In the genomic region with DNA sequence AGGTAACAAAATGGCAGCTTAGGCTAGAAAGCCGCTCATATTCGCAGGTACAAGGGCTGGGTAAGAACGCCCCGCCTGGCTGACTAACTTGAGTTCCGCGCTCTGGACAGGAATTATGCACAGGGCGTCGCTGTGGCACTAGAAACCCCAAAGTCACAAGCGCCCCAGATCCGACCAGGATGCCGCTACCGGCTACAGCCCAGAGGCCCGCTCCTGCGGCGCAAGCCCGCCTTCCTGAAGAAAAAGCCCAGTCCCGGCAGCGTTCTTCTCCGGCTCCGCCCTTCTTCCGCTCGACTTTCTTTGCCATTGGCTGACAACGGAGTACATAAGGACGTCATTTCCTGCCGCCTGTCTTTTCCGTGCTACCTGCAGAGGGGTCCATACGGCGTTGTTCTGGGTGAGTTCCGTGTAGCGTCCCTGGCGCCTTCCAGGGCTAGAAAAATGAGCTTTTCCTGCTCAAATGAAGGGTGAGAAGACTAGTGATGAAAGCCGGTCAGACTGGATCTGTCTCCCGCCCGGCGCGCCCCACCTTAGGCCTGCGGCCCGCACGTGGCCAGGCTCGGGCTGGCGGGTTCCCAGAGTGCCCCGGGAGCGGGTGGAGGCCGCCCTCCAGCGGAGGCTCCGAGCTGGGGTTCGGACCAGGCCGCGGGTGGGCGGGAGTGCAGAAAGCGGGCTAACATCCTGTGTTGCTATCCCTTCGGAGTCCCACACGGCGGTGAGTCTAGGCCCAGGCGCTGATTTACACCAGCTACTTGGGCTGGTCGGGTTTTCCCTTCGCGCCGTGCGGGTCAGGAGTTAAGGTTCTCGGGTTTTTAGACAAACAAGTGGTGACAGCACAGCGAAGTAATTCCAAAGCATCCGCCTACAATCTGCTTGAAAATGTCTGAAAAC, we compare ENCODE assay signal across 1 cellular context.
TF ChIP-seq lines count a peak whose summit lies in the region.

TSS of gene RPSA (plus strand) at position 353 of the 891 bp plus-strand sequence. CDS start 934 bp downstream, outside the sequence.

TF ChIP-seq in HepG2, 621 proteins besides CTCF, POLR2A, EP300 and RAD21 (continued from another document and continues in another):
- TF ChIP-seq, protein P1, sequence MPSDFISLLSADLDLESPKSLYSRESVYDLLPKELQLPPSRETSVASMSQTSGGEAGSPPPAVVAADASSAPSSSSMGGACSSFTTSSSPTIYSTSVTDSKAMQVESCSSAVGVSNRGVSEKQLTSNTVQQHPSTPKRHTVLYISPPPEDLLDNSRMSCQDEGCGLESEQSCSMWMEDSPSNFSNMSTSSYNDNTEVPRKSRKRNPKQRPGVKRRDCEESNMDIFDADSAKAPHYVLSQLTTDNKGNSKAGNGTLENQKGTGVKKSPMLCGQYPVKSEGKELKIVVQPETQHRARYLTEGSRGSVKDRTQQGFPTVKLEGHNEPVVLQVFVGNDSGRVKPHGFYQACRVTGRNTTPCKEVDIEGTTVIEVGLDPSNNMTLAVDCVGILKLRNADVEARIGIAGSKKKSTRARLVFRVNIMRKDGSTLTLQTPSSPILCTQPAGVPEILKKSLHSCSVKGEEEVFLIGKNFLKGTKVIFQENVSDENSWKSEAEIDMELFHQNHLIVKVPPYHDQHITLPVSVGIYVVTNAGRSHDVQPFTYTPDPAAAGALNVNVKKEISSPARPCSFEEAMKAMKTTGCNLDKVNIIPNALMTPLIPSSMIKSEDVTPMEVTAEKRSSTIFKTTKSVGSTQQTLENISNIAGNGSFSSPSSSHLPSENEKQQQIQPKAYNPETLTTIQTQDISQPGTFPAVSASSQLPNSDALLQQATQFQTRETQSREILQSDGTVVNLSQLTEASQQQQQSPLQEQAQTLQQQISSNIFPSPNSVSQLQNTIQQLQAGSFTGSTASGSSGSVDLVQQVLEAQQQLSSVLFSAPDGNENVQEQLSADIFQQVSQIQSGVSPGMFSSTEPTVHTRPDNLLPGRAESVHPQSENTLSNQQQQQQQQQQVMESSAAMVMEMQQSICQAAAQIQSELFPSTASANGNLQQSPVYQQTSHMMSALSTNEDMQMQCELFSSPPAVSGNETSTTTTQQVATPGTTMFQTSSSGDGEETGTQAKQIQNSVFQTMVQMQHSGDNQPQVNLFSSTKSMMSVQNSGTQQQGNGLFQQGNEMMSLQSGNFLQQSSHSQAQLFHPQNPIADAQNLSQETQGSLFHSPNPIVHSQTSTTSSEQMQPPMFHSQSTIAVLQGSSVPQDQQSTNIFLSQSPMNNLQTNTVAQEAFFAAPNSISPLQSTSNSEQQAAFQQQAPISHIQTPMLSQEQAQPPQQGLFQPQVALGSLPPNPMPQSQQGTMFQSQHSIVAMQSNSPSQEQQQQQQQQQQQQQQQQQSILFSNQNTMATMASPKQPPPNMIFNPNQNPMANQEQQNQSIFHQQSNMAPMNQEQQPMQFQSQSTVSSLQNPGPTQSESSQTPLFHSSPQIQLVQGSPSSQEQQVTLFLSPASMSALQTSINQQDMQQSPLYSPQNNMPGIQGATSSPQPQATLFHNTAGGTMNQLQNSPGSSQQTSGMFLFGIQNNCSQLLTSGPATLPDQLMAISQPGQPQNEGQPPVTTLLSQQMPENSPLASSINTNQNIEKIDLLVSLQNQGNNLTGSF (CRISPR knock-in tag; IDR thresholded peaks at IDR 0.05): peak; percentile 82; the same call in 1 of the 2 replicates
- TF ChIP-seq RFX3 (CRISPR knock-in tag; IDR thresholded peaks at IDR 0.05): no peak
- TF ChIP-seq, protein P2, sequence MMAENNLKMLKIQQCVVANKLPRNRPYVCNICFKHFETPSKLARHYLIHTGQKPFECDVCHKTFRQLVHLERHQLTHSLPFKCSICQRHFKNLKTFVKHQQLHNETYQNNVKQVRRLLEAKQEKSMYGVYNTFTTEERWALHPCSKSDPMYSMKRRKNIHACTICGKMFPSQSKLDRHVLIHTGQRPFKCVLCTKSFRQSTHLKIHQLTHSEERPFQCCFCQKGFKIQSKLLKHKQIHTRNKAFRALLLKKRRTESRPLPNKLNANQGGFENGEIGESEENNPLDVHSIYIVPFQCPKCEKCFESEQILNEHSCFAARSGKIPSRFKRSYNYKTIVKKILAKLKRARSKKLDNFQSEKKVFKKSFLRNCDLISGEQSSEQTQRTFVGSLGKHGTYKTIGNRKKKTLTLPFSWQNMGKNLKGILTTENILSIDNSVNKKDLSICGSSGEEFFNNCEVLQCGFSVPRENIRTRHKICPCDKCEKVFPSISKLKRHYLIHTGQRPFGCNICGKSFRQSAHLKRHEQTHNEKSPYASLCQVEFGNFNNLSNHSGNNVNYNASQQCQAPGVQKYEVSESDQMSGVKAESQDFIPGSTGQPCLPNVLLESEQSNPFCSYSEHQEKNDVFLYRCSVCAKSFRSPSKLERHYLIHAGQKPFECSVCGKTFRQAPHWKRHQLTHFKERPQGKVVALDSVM (CRISPR knock-in tag; IDR thresholded peaks at IDR 0.05): peak; percentile 99
- peak; percentile 92; the same call in 1 of the 2 replicates for TF ChIP-seq ZNF766 (CRISPR knock-in tag; IDR thresholded peaks at IDR 0.05; ENCODE audit: borderline replicate concordance)
- TF ChIP-seq ZNF382 (CRISPR knock-in tag; IDR thresholded peaks at IDR 0.05; ENCODE audit: borderline replicate concordance): no peak
- TF ChIP-seq, protein P3, sequence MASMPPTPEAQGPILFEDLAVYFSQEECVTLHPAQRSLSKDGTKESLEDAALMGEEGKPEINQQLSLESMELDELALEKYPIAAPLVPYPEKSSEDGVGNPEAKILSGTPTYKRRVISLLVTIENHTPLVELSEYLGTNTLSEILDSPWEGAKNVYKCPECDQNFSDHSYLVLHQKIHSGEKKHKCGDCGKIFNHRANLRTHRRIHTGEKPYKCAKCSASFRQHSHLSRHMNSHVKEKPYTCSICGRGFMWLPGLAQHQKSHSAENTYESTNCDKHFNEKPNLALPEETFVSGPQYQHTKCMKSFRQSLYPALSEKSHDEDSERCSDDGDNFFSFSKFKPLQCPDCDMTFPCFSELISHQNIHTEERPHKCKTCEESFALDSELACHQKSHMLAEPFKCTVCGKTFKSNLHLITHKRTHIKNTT (CRISPR knock-in tag; IDR thresholded peaks at IDR 0.05): no peak
- no peak for TF ChIP-seq SNAPC2 (CRISPR knock-in tag; IDR thresholded peaks at IDR 0.05)
- TF ChIP-seq ZNF446 (CRISPR knock-in tag; IDR thresholded peaks at IDR 0.05): peak; percentile 93
- peak; percentile 74; the same call in 1 of the 2 replicates for TF ChIP-seq ZNF33B (CRISPR knock-in tag; IDR thresholded peaks at IDR 0.05)
- no peak for TF ChIP-seq SNRNP70 (IDR thresholded peaks at IDR 0.05; ENCODE audit: low read depth, low read length)
- peak; percentile 94 for TF ChIP-seq ZBTB10 (CRISPR knock-in tag; IDR thresholded peaks at IDR 0.05; ENCODE audit: borderline replicate concordance)
- TF ChIP-seq ATF4 (CRISPR knock-in tag; IDR thresholded peaks at IDR 0.05): peak in 1 of 2 experiments; percentile 70; a peak in 1 of 4 replicates
- TF ChIP-seq SSRP1 (CRISPR knock-in tag; IDR thresholded peaks at IDR 0.05): 0 out of 2 replicates have a peak, but pooled peaks have one; percentile 66
- peak; percentile 85 for TF ChIP-seq TGIF2 (CRISPR knock-in tag; IDR thresholded peaks at IDR 0.05)
- no peak for TF ChIP-seq ZNF260 (CRISPR knock-in tag; IDR thresholded peaks at IDR 0.05; ENCODE audit: borderline replicate concordance, low read depth)
- no peak for TF ChIP-seq ZNF17 (CRISPR knock-in tag; IDR thresholded peaks at IDR 0.05)
- no peak for TF ChIP-seq ZNF570 (CRISPR knock-in tag; IDR thresholded peaks at IDR 0.05; ENCODE audit: borderline replicate concordance)
- TF ChIP-seq SALL2 (CRISPR knock-in tag; IDR thresholded peaks at IDR 0.05): 0 out of 2 replicates have a peak, but pooled peaks have one; percentile 54
- peak; percentile 80 for TF ChIP-seq HNF1B (CRISPR knock-in tag; IDR thresholded peaks at IDR 0.05)
- no peak for TF ChIP-seq MAF1 (CRISPR knock-in tag; IDR thresholded peaks at IDR 0.05; ENCODE audit: borderline replicate concordance)
- 0 out of 2 replicates have a peak, but pooled peaks have one; percentile 78 for TF ChIP-seq ZFP37 (CRISPR knock-in tag; IDR thresholded peaks at IDR 0.05; ENCODE audit: borderline replicate concordance)
- TF ChIP-seq TBX3 (IDR thresholded peaks at IDR 0.05; ENCODE audit: borderline replicate concordance): no peak
- TF ChIP-seq, protein P4, sequence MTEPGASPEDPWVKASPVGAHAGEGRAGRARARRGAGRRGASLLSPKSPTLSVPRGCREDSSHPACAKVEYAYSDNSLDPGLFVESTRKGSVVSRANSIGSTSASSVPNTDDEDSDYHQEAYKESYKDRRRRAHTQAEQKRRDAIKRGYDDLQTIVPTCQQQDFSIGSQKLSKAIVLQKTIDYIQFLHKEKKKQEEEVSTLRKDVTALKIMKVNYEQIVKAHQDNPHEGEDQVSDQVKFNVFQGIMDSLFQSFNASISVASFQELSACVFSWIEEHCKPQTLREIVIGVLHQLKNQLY (CRISPR knock-in tag; IDR thresholded peaks at IDR 0.05): no peak
- TF ChIP-seq ZFP41 (CRISPR knock-in tag; IDR thresholded peaks at IDR 0.05; ENCODE audit: borderline replicate concordance): peak; percentile 76; the same call in 1 of the 2 replicates
- no peak for TF ChIP-seq TFAP4 (IDR thresholded peaks at IDR 0.05; ENCODE audit: borderline replicate concordance, low read depth)
- TF ChIP-seq ZNF441 (CRISPR knock-in tag; IDR thresholded peaks at IDR 0.05; ENCODE audit: borderline replicate concordance): peak; percentile 31
- TF ChIP-seq, protein P5, sequence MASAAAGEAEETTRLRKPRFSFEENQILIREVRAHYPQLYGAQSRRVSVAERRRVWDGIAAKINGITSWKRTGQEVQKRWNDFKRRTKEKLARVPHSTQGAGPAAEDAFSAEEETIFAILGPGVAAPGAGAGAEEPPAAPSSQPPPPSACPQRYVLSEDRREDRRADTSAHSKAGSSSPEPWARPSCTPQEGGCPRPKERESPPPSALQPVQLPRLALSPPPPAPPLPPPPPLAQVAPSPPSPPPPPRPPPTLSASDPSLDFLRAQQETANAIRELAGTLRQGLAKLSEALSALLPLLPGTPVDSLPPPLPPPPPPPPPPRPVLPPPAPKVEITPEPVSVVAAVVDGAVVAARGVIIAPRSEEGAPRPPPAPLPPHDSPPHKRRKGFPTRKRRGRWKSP (CRISPR knock-in tag; IDR thresholded peaks at IDR 0.05): peak; percentile 83; the same call in 1 of the 2 replicates
- TF ChIP-seq ARID3A (IDR thresholded peaks at IDR 0.05; ENCODE audit: low read depth, low read length): no peak
- TF ChIP-seq ZNF264 (CRISPR knock-in tag; IDR thresholded peaks at IDR 0.05): peak; percentile 48; the same call in 1 of the 2 replicates
- TF ChIP-seq GATA4 (IDR thresholded peaks at IDR 0.05; ENCODE audit: borderline replicate concordance, low read depth): peak; percentile 63; the same call in 1 of the 2 replicates
